Comparison of ENCODE assay signal across 10 cellular contexts in the genomic region with DNA sequence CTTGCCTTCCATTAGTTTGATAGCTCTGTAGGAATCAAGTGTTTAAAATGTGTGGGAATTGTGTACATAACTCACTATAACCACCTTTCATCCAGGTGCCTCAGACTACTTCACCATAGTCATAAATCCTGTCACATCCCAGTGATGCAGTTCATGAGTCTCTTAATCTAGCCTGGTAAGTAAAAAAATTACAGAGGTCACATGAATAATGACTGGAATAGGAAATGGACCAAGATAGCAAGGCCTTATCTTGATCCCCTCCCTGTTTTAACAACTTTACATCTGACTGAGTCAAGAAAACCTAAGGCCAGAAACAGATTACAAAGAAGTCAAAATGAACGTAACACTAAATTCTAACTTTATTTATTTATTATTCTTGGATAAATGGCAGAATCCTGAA. TPM values are rescaled to one million over a fixed set of nuclear protein-coding genes. Genes with fewer than 3 reads are reported as not detected.
DNase-seq lines count a peak whose midpoint lies in the region; ATAC-seq, FAIRE-seq and TF ChIP-seq lines count a peak whose summit lies in the region.
"Had no signal": no experiment of that assay in that cellular context is flagged by ENCODE, and none has a peak within 500 bp of the region (broad histone marks: within the 10 kb centered on the region; RNA-seq: fewer than 3 reads in every experiment).

No MANE protein-coding gene starts in this region.

- peak overlapping the region; percentile 98 for H3K27ac Mint-ChIP-seq in CD8-positive, alpha-beta T cell
- H3K27ac Mint-ChIP-seq in activated CD4-positive, alpha-beta memory T cell treated with anti-CD3 and anti-CD28 coated beads, Interleukin-2, amount 10 ng/mL, durations not matched to agents 7 days and 5 days: no peak overlapping the region

- no peak for TF ChIP-seq POLR2A in A549 (IDR thresholded peaks at IDR 0.05; ENCODE audit: low read length)

- H3K27me3 Mint-ChIP-seq in CD8-positive, alpha-beta T cell (ENCODE audit: low read depth): no peaks in the 10 kb centered on the region
- no peaks in the 10 kb centered on the region for H3K27me3 Mint-ChIP-seq in activated CD4-positive, alpha-beta memory T cell treated with anti-CD3 and anti-CD28 coated beads, Interleukin-2, amount 10 ng/mL, durations not matched to agents 7 days and 5 days

- peaks cover 21% of the 10 kb centered on the region for H3K4me1 ChIP-seq in A549
- H3K4me1 ChIP-seq in CD8-positive, alpha-beta T cell (ENCODE audit: insufficient read depth, low read length): peaks cover 21% of the 10 kb centered on the region
- peaks cover 32% of the 10 kb centered on the region for H3K4me1 ChIP-seq in lower lobe of right lung

- peak overlapping the region; percentile 95 for H3K4me3 Mint-ChIP-seq in CD8-positive, alpha-beta T cell
- H3K4me3 Mint-ChIP-seq in activated CD4-positive, alpha-beta memory T cell treated with anti-CD3 and anti-CD28 coated beads, Interleukin-2, amount 10 ng/mL, durations not matched to agents 7 days and 5 days: peak overlapping the region; percentile 82

- H3K27me3 ChIP-seq in CD8-positive, alpha-beta T cell (ENCODE audit: insufficient read depth, low read length): no peaks in the 10 kb centered on the region
- H3K27me3 ChIP-seq in lower lobe of right lung (ENCODE audit: low read depth): no peaks in the 10 kb centered on the region
- H3K27me3 ChIP-seq: heart left ventricle had no signal

- H3K4me3 ChIP-seq in A549: peak overlapping the region; percentile 77; the same call in 2 of the 3 replicates
- no peak overlapping the region for H3K4me3 ChIP-seq in CD8-positive, alpha-beta T cell (ENCODE audit: low read depth, low read length)
- peak overlapping the region; percentile 84 for H3K4me3 ChIP-seq in lower lobe of right lung

- ATAC-seq in A549 (no peak), lower lobe of right lung (no peak), HG03439 (IDR thresholded peaks at IDR 0.05; ENCODE audit: unreplicated experiment) (no peak), HG02642 (IDR thresholded peaks at IDR 0.05; ENCODE audit: poor library complexity, unreplicated experiment) (no peak)
- no peak for ATAC-seq in CD8-positive, alpha-beta T cell
- ATAC-seq: heart left ventricle had no signal

- no peak for TF ChIP-seq EP300 in A549 (IDR thresholded peaks at IDR 0.05)

- H3K27ac ChIP-seq in A549 (peak overlapping the region; percentile 97 to 100), lower lobe of right lung (peak overlapping the region; percentile 19)
- H3K27ac ChIP-seq in CD8-positive, alpha-beta T cell (ENCODE audit: low read depth, low read length): no peak overlapping the region
- H3K27ac ChIP-seq: heart left ventricle had no signal

- intact Hi-C loops in CD8-positive, alpha-beta T cell (cut with DNase I, micrococcal nuclease): loop anchor here in 1 of 2 experiments (5.0 kb wide), 1 partner anchor 114 kb away; the partner anchor contains the start of gene EBF1
- intact Hi-C loops in lower lobe of right lung (cut with DNase I): loop anchor here (10.0 kb wide), 1 partner anchor 54 kb away; the partner anchor contains the start of gene UBLCP1

- FAIRE-seq in A549 (lab: Jason Lieb, UNC): no peak

- peaks cover 34% of the 10 kb centered on the region for H3K4me1 Mint-ChIP-seq in CD8-positive, alpha-beta T cell (ENCODE audit: low read depth)
- H3K4me1 Mint-ChIP-seq in activated CD4-positive, alpha-beta memory T cell treated with anti-CD3 and anti-CD28 coated beads, Interleukin-2, amount 10 ng/mL, durations not matched to agents 7 days and 5 days: peaks cover 29% of the 10 kb centered on the region

- CTCF ChIA-PET in A549 (lab: Yijun Ruan, JAX): interaction anchor here (1.4 to 2.5 kb wide), 2 partner anchors 54 to 56 kb away, joined by 3 to 9 read pairs; no protein-coding TSS in a partner anchor
- CTCF ChIA-PET in CD8-positive, alpha-beta T cell (lab: Charles Lee): no interaction called here
- CTCF ChIA-PET in activated CD4-positive, alpha-beta memory T cell treated with anti-CD3 and anti-CD28 coated beads, Interleukin-2, amount 10 ng/mL, durations not matched to agents 7 days and 5 days (lab: Charles Lee): no interaction called here

- POLR2A ChIA-PET in A549 (lab: Yijun Ruan, JAX): no interaction called here
- POLR2A ChIA-PET in CD8-positive, alpha-beta T cell (lab: Charles Lee): no interaction called here
- POLR2A ChIA-PET in activated CD4-positive, alpha-beta memory T cell treated with anti-CD3 and anti-CD28 coated beads, Interleukin-2, amount 10 ng/mL, durations not matched to agents 7 days and 5 days (lab: Charles Lee): interaction anchor here (1.3 kb wide), 1 partner anchor 12 kb away, joined by 4 read pairs; no protein-coding TSS in a partner anchor

- DNase-seq in A549 (ENCODE audit: low read depth in 1 of 2, low spot score in 1 of 2) (no peak), lower lobe of right lung (no peak), cerebellum (ENCODE audit: low spot score) (no peak), C1 segment of cervical spinal cord (lab: John Stamatoyannopoulos, UW) (no peak)
- no peak for DNase-seq in CD8-positive, alpha-beta T cell
- DNase-seq in activated CD4-positive, alpha-beta memory T cell treated with anti-CD3 and anti-CD28 coated beads, Interleukin-2, amount 10 ng/mL, durations not matched to agents 7 days and 5 days: no peak
- DNase-seq: cortex of kidney, heart left ventricle had no signal

- WGBS in A549 (ENCODE audit: missing lambda C conversion rate): 94% methylated on average over 1 of the region's 1 CpG

- no peak for TF ChIP-seq RAD21 in A549 (conservative IDR thresholded peaks at IDR 0.05 in 1 of 2, IDR thresholded peaks at IDR 0.05 in 1 of 2)

- H3K36me3 Mint-ChIP-seq in CD8-positive, alpha-beta T cell: peaks cover 21% of the 10 kb centered on the region
- peaks cover 24% of the 10 kb centered on the region for H3K36me3 Mint-ChIP-seq in activated CD4-positive, alpha-beta memory T cell treated with anti-CD3 and anti-CD28 coated beads, Interleukin-2, amount 10 ng/mL, durations not matched to agents 7 days and 5 days (ENCODE audit: low read depth)

- no peak for TF ChIP-seq CTCF in A549 (IDR thresholded peaks at IDR 0.05)
- no peak for TF ChIP-seq CTCF in CD8-positive, alpha-beta T cell (IDR thresholded peaks at IDR 0.05)
- TF ChIP-seq CTCF in lower lobe of right lung (IDR thresholded peaks at IDR 0.05): no peak

- H3K9me3 ChIP-seq in A549 (no peaks in the 10 kb centered on the region), lower lobe of right lung (no peaks in the 10 kb centered on the region)
- H3K9me3 ChIP-seq in CD8-positive, alpha-beta T cell (ENCODE audit: low read length): no peaks in the 10 kb centered on the region
- H3K9me3 ChIP-seq: heart left ventricle had no signal

- H3K9me3 Mint-ChIP-seq in CD8-positive, alpha-beta T cell: no peaks in the 10 kb centered on the region
- no peaks in the 10 kb centered on the region for H3K9me3 Mint-ChIP-seq in activated CD4-positive, alpha-beta memory T cell treated with anti-CD3 and anti-CD28 coated beads, Interleukin-2, amount 10 ng/mL, durations not matched to agents 7 days and 5 days

- peak overlapping the region; percentile 94 for H3K4me2 ChIP-seq in A549

- no peaks in the 10 kb centered on the region for H3K36me3 ChIP-seq in CD8-positive, alpha-beta T cell (ENCODE audit: insufficient read depth, low read length)
- H3K36me3 ChIP-seq in lower lobe of right lung: no peaks in the 10 kb centered on the region
- H3K36me3 ChIP-seq: heart left ventricle had no signal

TF ChIP-seq in A549, 52 proteins besides CTCF, POLR2A, EP300 and RAD21 (continues in another document):
- TF ChIP-seq NPAS2 (CRISPR knock-in tag; IDR thresholded peaks at IDR 0.05; ENCODE audit: borderline replicate concordance) (no peak), SREBF2 (IDR thresholded peaks at IDR 0.05) (no peak), HEYL (CRISPR knock-in tag; IDR thresholded peaks at IDR 0.05) (no peak), CBX2 (IDR thresholded peaks at IDR 0.05; ENCODE audit: borderline replicate concordance, low read depth) (no peak), FOXS1 (CRISPR knock-in tag; IDR thresholded peaks at IDR 0.05) (no peak), KDM1A (IDR thresholded peaks at IDR 0.05; ENCODE audit: low read depth) (no peak), TFCP2L1 (CRISPR knock-in tag; IDR thresholded peaks at IDR 0.05) (no peak), GATA3 (IDR thresholded peaks at IDR 0.05; ENCODE audit: borderline replicate concordance) (no peak), MYC (IDR thresholded peaks at IDR 0.05; ENCODE audit: borderline replicate concordance, low read length) (no peak), SMC3 (IDR thresholded peaks at IDR 0.05) (no peak), RNF2 (IDR thresholded peaks at IDR 0.05; ENCODE audit: borderline replicate concordance, low read depth) (no peak), EHMT2 (IDR thresholded peaks at IDR 0.05; ENCODE audit: low read depth) (no peak)
- TF ChIP-seq, protein P1, sequence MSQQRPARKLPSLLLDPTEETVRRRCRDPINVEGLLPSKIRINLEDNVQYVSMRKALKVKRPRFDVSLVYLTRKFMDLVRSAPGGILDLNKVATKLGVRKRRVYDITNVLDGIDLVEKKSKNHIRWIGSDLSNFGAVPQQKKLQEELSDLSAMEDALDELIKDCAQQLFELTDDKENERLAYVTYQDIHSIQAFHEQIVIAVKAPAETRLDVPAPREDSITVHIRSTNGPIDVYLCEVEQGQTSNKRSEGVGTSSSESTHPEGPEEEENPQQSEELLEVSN (IDR thresholded peaks at IDR 0.05; ENCODE audit: borderline replicate concordance, low read depth): no peak

RNA-seq across cellular contexts. Expression of gene RNF145, which starts 1.5 kb away (rescaled TPM):
- polyA plus RNA-seq in A549 (2011; rRNA removed) (122 and 147 TPM in 2 replicates), A549 (2017; fragmentation: RNase III; extraction: RNeasy Plus Mini Kit Qiagen cat#74134 plus additional on column Dnase treatment) (120 to 146 TPM (median 137 TPM) in 3 replicates)
- 38.4 and 45.0 TPM in 2 replicates for polyA plus RNA-seq in A549 (2012; cell fraction: cytosol; rRNA removed)
- 20.9 and 43.9 TPM in 2 replicates for polyA plus RNA-seq in A549 (2012; cell fraction: nucleus; rRNA removed)
- 82.2 and 83.3 TPM in 2 replicates for polyA minus RNA-seq in A549 (2011; rRNA and poly(A)+ RNA removed)
- 10 to 100 TPM; 62.0 to 72.8 TPM for total RNA-seq in CD8-positive, alpha-beta T cell
- 100 to 1,000 TPM; 126 to 127 TPM for total RNA-seq in activated CD4-positive, alpha-beta memory T cell treated with anti-CD3 and anti-CD28 coated beads, Interleukin-2, amount 10 ng/mL, durations not matched to agents 7 days and 5 days
- total RNA-seq in lower lobe of right lung (221 TPM), cerebellum (71.3 TPM)

RNA-seq across cellular contexts. Expression of gene UBLCP1, which starts 52.2 kb away (rescaled TPM):
- polyA plus RNA-seq in A549 (2011; rRNA removed) (46.7 and 64.8 TPM in 2 replicates), A549 (2017; fragmentation: RNase III; extraction: RNeasy Plus Mini Kit Qiagen cat#74134 plus additional on column Dnase treatment) (36.5 to 39.6 TPM (median 38.5 TPM) in 3 replicates)
- 10.9 and 11.2 TPM in 2 replicates for polyA plus RNA-seq in A549 (2012; cell fraction: cytosol; rRNA removed)
- 2.2 and 5.1 TPM in 2 replicates for polyA plus RNA-seq in A549 (2012; cell fraction: nucleus; rRNA removed)
- polyA minus RNA-seq in A549 (2011; rRNA and poly(A)+ RNA removed): 5.8 and 5.9 TPM in 2 replicates
- 10 to 100 TPM; 16.4 to 19.6 TPM for total RNA-seq in CD8-positive, alpha-beta T cell
- total RNA-seq in activated CD4-positive, alpha-beta memory T cell treated with anti-CD3 and anti-CD28 coated beads, Interleukin-2, amount 10 ng/mL, durations not matched to agents 7 days and 5 days: 10 to 100 TPM; 27.8 to 31.0 TPM
- total RNA-seq in lower lobe of right lung (28.9 TPM), cerebellum (18.2 TPM)
